In genomic region chr11:16938061-16938460, GRCh38 we compare ENCODE assay signal across 27 cellular contexts.
"Had no signal": no experiment of that assay in that cellular context is flagged by ENCODE, and none has a peak within 500 bp of the region (broad histone marks: within the 10 kb centered on the region; RNA-seq: fewer than 3 reads in every experiment).

No MANE protein-coding gene starts in this region.

- H3K36me3 ChIP-seq: stomach, thoracic aorta, thyroid gland, tibial artery, tibial nerve, transverse colon, upper lobe of left lung, upper lobe of right lung, uterus, vagina had no signal

- ATAC-seq: stimulated activated effector memory CD8-positive, alpha-beta T cell treated with anti-CD3 and anti-CD28 coated beads, Interleukin-12 subunit alpha, Interleukin-12 subunit beta, amount 100 ng/mL, for 72 hours; stimulated activated memory B cell treated with anti-CD40 and anti-IgM and Interleukin-4, amounts not matched to agents 10 μg/mL and 1 μg/mL and 100 μg/mL, for 72 hours; stimulated activated naive B cell treated with anti-CD40 and anti-IgM and Interleukin-4, amounts not matched to agents 10 μg/mL and 1 μg/mL and 100 μg/mL, for 72 hours; stimulated activated naive CD8-positive, alpha-beta T cell treated with anti-CD3 and anti-CD28 coated beads, Interleukin-15, amount 100 ng/mL, for 72 hours; stimulated activated naive CD8-positive, alpha-beta T cell treated with anti-CD3 and anti-CD28 coated beads, Interleukin-15, Interleukin-2, amounts not matched to agents 100 U/mL and 50 U/mL, for 24 hours; upper lobe of right lung had no signal

- DNase-seq: stimulated activated CD4-positive, alpha-beta T cell treated with anti-CD3 and anti-CD28 coated beads, Interleukin-2, amount 100 ng/mL, for 48 hours; stimulated activated CD4-positive, alpha-beta T cell treated with anti-CD3 and anti-CD28 coated beads, Interleukin-4, amount 100 ng/mL, for 1 hour; stimulated activated CD4-positive, alpha-beta T cell treated with anti-CD3 and anti-CD28 coated beads, Interleukin-4, amount 100 ng/mL, for 24 hours; stimulated activated CD4-positive, alpha-beta T cell treated with anti-CD3 and anti-CD28 coated beads, Interleukin-4, amount 100 ng/mL, for 4 hours; stimulated activated CD8-positive, alpha-beta memory T cell treated with anti-CD3 and anti-CD28 coated beads, Interleukin-4, amount 100 ng/mL, for 48 hours; stimulated activated naive B cell treated with anti-CD40 and anti-IgM and Interleukin-4, amounts not matched to agents 10 μg/mL and 1 μg/mL and 100 μg/mL, for 72 hours; stimulated activated naive CD4-positive, alpha-beta T cell; stimulated activated naive CD4-positive, alpha-beta T cell treated with Interleukin-2 at 50 U/mL for 16 hours; stimulated activated naive CD8-positive, alpha-beta T cell treated with anti-CD3 and anti-CD28 coated beads, Interleukin-15, amount 100 ng/mL, for 72 hours; stimulated activated naive CD8-positive, alpha-beta T cell treated with anti-CD3 and anti-CD28 coated beads, Interleukin-15, Interleukin-2, amounts not matched to agents 100 U/mL and 50 U/mL, for 24 hours; stomach; substantia nigra; testis; thyroid gland; tibial artery; transverse colon; trophoblast cell; upper lobe of left lung; upper lobe of right lung; uterus had no signal

- H3K4me1 Mint-ChIP-seq: stimulated activated effector memory CD8-positive, alpha-beta T cell treated with anti-CD3 and anti-CD28 coated beads, Interleukin-12 subunit alpha, Interleukin-12 subunit beta, amount 100 ng/mL, for 72 hours; stimulated activated naive CD8-positive, alpha-beta T cell treated with anti-CD3 and anti-CD28 coated beads, Interleukin-15, amount 100 ng/mL, for 72 hours had no signal

- H3K27me3 Mint-ChIP-seq: stimulated activated memory B cell treated with anti-CD40 and anti-IgM and Interleukin-4, amounts not matched to agents 10 μg/mL and 1 μg/mL and 100 μg/mL, for 72 hours; type B pancreatic cell had no signal

- H3K4me1 ChIP-seq: upper lobe of right lung, uterus, vagina had no signal

- H3K9me3 Mint-ChIP-seq: stimulated activated effector memory CD8-positive, alpha-beta T cell treated with anti-CD3 and anti-CD28 coated beads, Interleukin-12 subunit alpha, Interleukin-12 subunit beta, amount 100 ng/mL, for 72 hours; stimulated activated memory B cell treated with anti-CD40 and anti-IgM and Interleukin-4, amounts not matched to agents 10 μg/mL and 1 μg/mL and 100 μg/mL, for 72 hours; stimulated activated naive B cell treated with anti-CD40 and anti-IgM and Interleukin-4, amounts not matched to agents 10 μg/mL and 1 μg/mL and 100 μg/mL, for 72 hours; stimulated activated naive CD8-positive, alpha-beta T cell treated with anti-CD3 and anti-CD28 coated beads, Interleukin-15, amount 100 ng/mL, for 72 hours; stimulated activated naive CD8-positive, alpha-beta T cell treated with anti-CD3 and anti-CD28 coated beads, Interleukin-15, Interleukin-2, amounts not matched to agents 100 ng/mL and 50 ng/mL, for 24 hours; type B pancreatic cell had no signal

- H3K27ac ChIP-seq: testis, thoracic aorta, thyroid gland, tibial artery, tibial nerve, transverse colon, upper lobe of left lung, upper lobe of right lung, uterus, vagina had no signal

- H3K4me3 ChIP-seq: stomach, testis, thoracic aorta, thyroid gland, tibial artery, tibial nerve, transverse colon, upper lobe of left lung, upper lobe of right lung, uterus, vagina had no signal

- H3K36me3 Mint-ChIP-seq: stimulated activated effector memory CD8-positive, alpha-beta T cell treated with anti-CD3 and anti-CD28 coated beads, Interleukin-12 subunit alpha, Interleukin-12 subunit beta, amount 100 ng/mL, for 72 hours; stimulated activated memory B cell treated with anti-CD40 and anti-IgM and Interleukin-4, amounts not matched to agents 10 μg/mL and 1 μg/mL and 100 μg/mL, for 72 hours; stimulated activated naive B cell treated with anti-CD40 and anti-IgM and Interleukin-4, amounts not matched to agents 10 μg/mL and 1 μg/mL and 100 μg/mL, for 72 hours; type B pancreatic cell had no signal

- H3K9me3 ChIP-seq: stomach, testis, thoracic aorta, thyroid gland, tibial artery, tibial nerve, transverse colon, upper lobe of left lung, upper lobe of right lung, uterus, vagina had no signal

- H3K27me3 ChIP-seq: stomach, testis, thyroid gland, tibial artery, tibial nerve, transverse colon, upper lobe of left lung, upper lobe of right lung, uterus, vagina had no signal

- H3K4me3 Mint-ChIP-seq: stimulated activated effector memory CD8-positive, alpha-beta T cell treated with anti-CD3 and anti-CD28 coated beads, Interleukin-12 subunit alpha, Interleukin-12 subunit beta, amount 100 ng/mL, for 72 hours; stimulated activated memory B cell treated with anti-CD40 and anti-IgM and Interleukin-4, amounts not matched to agents 10 μg/mL and 1 μg/mL and 100 μg/mL, for 72 hours; stimulated activated naive B cell treated with anti-CD40 and anti-IgM and Interleukin-4, amounts not matched to agents 10 μg/mL and 1 μg/mL and 100 μg/mL, for 72 hours; stimulated activated naive CD8-positive, alpha-beta T cell treated with anti-CD3 and anti-CD28 coated beads, Interleukin-15, amount 100 ng/mL, for 72 hours; stimulated activated naive CD8-positive, alpha-beta T cell treated with anti-CD3 and anti-CD28 coated beads, Interleukin-15, Interleukin-2, amounts not matched to agents 100 ng/mL and 50 ng/mL, for 24 hours; type B pancreatic cell had no signal

- H3K27ac Mint-ChIP-seq: stimulated activated effector memory CD8-positive, alpha-beta T cell treated with anti-CD3 and anti-CD28 coated beads, Interleukin-12 subunit alpha, Interleukin-12 subunit beta, amount 100 ng/mL, for 72 hours; stimulated activated memory B cell treated with anti-CD40 and anti-IgM and Interleukin-4, amounts not matched to agents 10 μg/mL and 1 μg/mL and 100 μg/mL, for 72 hours; stimulated activated naive B cell treated with anti-CD40 and anti-IgM and Interleukin-4, amounts not matched to agents 10 μg/mL and 1 μg/mL and 100 μg/mL, for 72 hours; stimulated activated naive CD8-positive, alpha-beta T cell treated with anti-CD3 and anti-CD28 coated beads, Interleukin-15, amount 100 ng/mL, for 72 hours; stimulated activated naive CD8-positive, alpha-beta T cell treated with anti-CD3 and anti-CD28 coated beads, Interleukin-15, Interleukin-2, amounts not matched to agents 100 ng/mL and 50 ng/mL, for 24 hours; type B pancreatic cell had no signal
